Comparison of ENCODE assay signal across 11 cellular contexts in the genomic region with DNA sequence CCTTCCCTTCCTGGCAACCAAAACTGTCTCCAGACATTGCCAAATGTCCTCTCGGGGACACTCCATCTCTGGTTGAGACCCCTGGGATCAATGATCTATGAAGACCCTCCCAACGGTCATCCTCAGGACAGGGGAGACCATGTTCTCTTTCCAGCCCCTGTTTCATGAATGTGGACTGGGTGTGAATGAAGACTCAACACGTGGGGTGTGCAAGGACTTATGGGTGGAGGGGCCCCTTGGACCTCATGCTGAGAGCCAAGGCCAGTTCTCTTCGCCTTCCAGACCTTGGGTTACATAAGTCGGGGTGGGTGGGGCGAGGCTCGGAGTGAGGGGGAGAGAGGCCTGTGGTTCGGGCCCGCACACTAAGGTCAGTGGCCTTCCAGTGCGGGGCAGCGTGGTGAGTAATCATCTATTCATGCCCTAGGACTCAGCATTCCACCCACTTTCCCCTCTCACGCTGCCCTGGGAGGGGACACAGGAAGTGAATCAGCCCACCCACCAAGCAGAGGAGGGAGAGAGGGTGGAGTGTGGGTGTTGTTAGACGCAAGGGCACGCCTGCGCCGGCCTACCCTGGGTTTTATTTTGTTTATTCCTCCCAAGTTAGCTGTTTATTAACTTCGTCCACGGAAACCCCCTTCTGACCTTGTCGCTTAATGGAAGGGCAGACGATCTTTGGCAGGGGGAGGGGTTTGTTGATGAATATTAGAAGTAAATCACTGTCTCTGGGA. TPM values are rescaled to one million over a fixed set of nuclear protein-coding genes. Genes with fewer than 3 reads are reported as not detected.
DNase-seq lines count a peak whose midpoint lies in the region; TF ChIP-seq lines count a peak whose summit lies in the region.
"Had no signal": no experiment of that assay in that cellular context is flagged by ENCODE, and none has a peak within 500 bp of the region (broad histone marks: within the 10 kb centered on the region; RNA-seq: fewer than 3 reads in every experiment).

No MANE protein-coding gene starts in this region.

- DNase-seq in COLO829 (ENCODE audit: low spot score) = peak; percentile 14
- peak; percentile 86 for DNase-seq in NB4 (ENCODE audit: low read depth)
- DNase-seq in NCI-H2029 (lab: John Stamatoyannopoulos, UW) = no peak
- no peak for DNase-seq in activated CD4-positive, CD25-positive, alpha-beta regulatory T cell treated with anti-CD3 and anti-CD28 coated beads, Interleukin-2, amount 50 U/mL, for 72 hours
- no peak for DNase-seq in NCI-H1105 (lab: John Stamatoyannopoulos, UW)
- no peak for DNase-seq in spleen
- DNase-seq: Kasumi-1 had no signal

- H3K36me3 ChIP-seq in duodenal mucosa (ENCODE audit: control insufficient read depth in 1 of 2, insufficient read depth in 2 of 2, low read length in 2 of 2) (no peaks in the 10 kb centered on the region), mucosa of rectum (ENCODE audit: control insufficient read depth in 2 of 2, insufficient read depth in 2 of 2, low read length in 2 of 2) (peaks cover 0 to 3% of the 10 kb centered on the region in 2 donors), spleen (no peaks in the 10 kb centered on the region)

- H3K27ac ChIP-seq in duodenal mucosa (ENCODE audit: low read depth, low read length) (peak overlapping the region; percentile 13), mucosa of rectum (ENCODE audit: low read depth in 2 of 2, low read length in 2 of 2) (peak overlapping the region; percentile 65 to 78), spleen (no peak overlapping the region)

- intact Hi-C loops in spleen (cut with DNase I; ENCODE audit: low total_unique reads) = no loop called here

- H3K9me3 ChIP-seq in duodenal mucosa (ENCODE audit: control insufficient read depth in 1 of 2, low read length in 2 of 2) (no peaks in the 10 kb centered on the region), mucosa of rectum (ENCODE audit: control insufficient read depth in 2 of 2, low read length in 2 of 2) (no peaks in the 10 kb centered on the region), spleen (no peaks in the 10 kb centered on the region)

- H3K4me1 ChIP-seq in duodenal mucosa (ENCODE audit: control insufficient read depth in 1 of 2, insufficient read depth in 2 of 2, low read length in 2 of 2) (peaks cover 0 to 12% of the 10 kb centered on the region in 2 donors), mucosa of rectum (ENCODE audit: control insufficient read depth in 2 of 2, insufficient read depth in 2 of 2, low read length in 2 of 2) (peaks cover 13 to 23% of the 10 kb centered on the region in 2 donors), spleen (no peaks in the 10 kb centered on the region)

- 69 to 81% (median 79%) methylated on average over 18 to 20 of the region's 20 CpGs for whole genome bisulfite sequencing in spleen, 5 donors

- H3K9ac ChIP-seq in duodenal mucosa (ENCODE audit: low read depth in 1 of 2, low read length in 2 of 2) (no peak overlapping the region), mucosa of rectum (ENCODE audit: low read depth in 1 of 2, low read length in 2 of 2) (peak overlapping the region in 1 of 2 donors; percentile 56)

- TF ChIP-seq CTCF in NB4 (IDR thresholded peaks at IDR 0.05; ENCODE audit: low read depth, low read length) (no peak), spleen (IDR thresholded peaks at IDR 0.05 in 8 of 11, conservative IDR thresholded peaks at IDR 0.05 in 3 of 11) (no peak)

- H3K4me3 ChIP-seq in NB4 (ENCODE audit: low read depth, low read length) (no peak overlapping the region), duodenal mucosa (ENCODE audit: low read depth in 1 of 2, low read length in 2 of 2) (no peak overlapping the region), mucosa of rectum (ENCODE audit: low read length in 2 of 2) (no peak overlapping the region), spleen (no peak overlapping the region)

- TF ChIP-seq POLR2A in NB4 (IDR thresholded peaks at IDR 0.05; ENCODE audit: extremely low read depth, insufficient read length) (no peak), spleen (IDR thresholded peaks at IDR 0.05) (no peak)

- H3K27me3 ChIP-seq in duodenal mucosa (ENCODE audit: control insufficient read depth in 1 of 2, insufficient read depth in 2 of 2, low read length in 2 of 2) = no peaks in the 10 kb centered on the region
- H3K27me3 ChIP-seq in mucosa of rectum (ENCODE audit: control insufficient read depth in 2 of 2, insufficient read depth in 2 of 2, low read length in 2 of 2) = peaks cover 0 to 2% of the 10 kb centered on the region in 2 donors
- H3K27me3 ChIP-seq in spleen (replicated peaks in 1 of 7) = peaks cover 0 to 39% (median 5%) of the 10 kb centered on the region in 7 donors

RNA-seq across cellular contexts. Expression of gene PAQR5, which starts 6.7 kb away (rescaled TPM):
- under 1 TPM in 3 of 7 donors, not detected in 4; 0.27 to 0.58 (median 0.44) TPM for total RNA-seq in spleen
- under 1 TPM in 2 of 3 donors, not detected in 1; 0.03 to 0.16 TPM for polyA plus RNA-seq in spleen
- total RNA-seq: lung microvascular endothelial cell; T-helper 2 cell treated with Interferon-gamma antibody and Interleukin-4, amounts not matched to agents 100 ng/mL and 5 ng/mL, for 36 hours had no signal

Comparison
In these comparisons a context has a peak if more than half of its experiments do, and no peak if none do; other contexts are left out.
1. DNase-seq: peak in COLO829 (single experiment) and NB4 (single experiment); none in NCI-H2029 (single experiment), activated CD4-positive, CD25-positive, alpha-beta regulatory T cell treated with anti-CD3 and anti-CD28 coated beads, Interleukin-2, amount 50 U/mL, for 72 hours (single experiment), NCI-H1105 (single experiment) and spleen (single experiment).
2. H3K27ac ChIP-seq: peak in duodenal mucosa (single experiment) and mucosa of rectum (2 of 2); none in spleen (0 of 8).